ENCODE assay signal across 8 cellular contexts in genomic region chr5:122844916-122845252, GRCh38. TPM values are rescaled to one million over a fixed set of nuclear protein-coding genes. Genes with fewer than 3 reads are reported as not detected.
DNase-seq lines count a peak whose midpoint lies in the region; ATAC-seq, FAIRE-seq and TF ChIP-seq lines count a peak whose summit lies in the region.

No MANE protein-coding gene starts in this region.

- peak overlapping the region; percentile 72 for H3K4me3 ChIP-seq in CD8-positive, alpha-beta memory T cell (ENCODE audit: low read length)
- H3K4me3 ChIP-seq in body of pancreas (peak overlapping the region; percentile 22 to 51), right lobe of liver (peak overlapping the region; percentile 90 to 95 (median 95)), upper lobe of right lung (peak overlapping the region; percentile 83)

- peak overlapping the region; percentile 82 to 95 (median 93) for H3K4me3 Mint-ChIP-seq in CD8-positive, alpha-beta memory T cell

- no peak for FAIRE-seq in urothelium cell line (lab: Jason Lieb, UNC)

- intact Hi-C loops in body of pancreas (cut with DNase I) (no loop called here), right lobe of liver (cut with DNase I) (loop anchor here in 1 of 2 donors (10.0 kb wide), 1 partner anchor 70 kb away; the partner anchor contains the start of gene SNX2), upper lobe of right lung (cut with DNase I) (no loop called here)

- TF ChIP-seq POLR2A in body of pancreas (IDR thresholded peaks at IDR 0.05), result no peak
- no peak for TF ChIP-seq POLR2A in right lobe of liver (IDR thresholded peaks at IDR 0.05)

- POLR2A ChIA-PET in CD8-positive, alpha-beta memory T cell (lab: Charles Lee), result interaction anchor here (0.7 to 1.0 kb wide), 2 partner anchors 70 to 579 kb away, joined by 4 to 9 read pairs; partner anchors contain the start of gene SNX2

- H3K36me3 ChIP-seq in CD8-positive, alpha-beta memory T cell (ENCODE audit: insufficient read depth, low read length), result no peaks in the 10 kb centered on the region
- H3K36me3 ChIP-seq in body of pancreas (replicated peaks in 1 of 2; ENCODE audit: insufficient read depth in 1 of 2, low read depth in 2 of 2) (no peaks in the 10 kb centered on the region), right lobe of liver (no peaks in the 10 kb centered on the region), upper lobe of right lung (no peaks in the 10 kb centered on the region)

- H3K9me3 Mint-ChIP-seq in CD8-positive, alpha-beta memory T cell, result peaks cover 0 to 3% (median 0%) of the 10 kb centered on the region in 5 donors

- H3K27ac Mint-ChIP-seq in CD8-positive, alpha-beta memory T cell, result peak overlapping the region; percentile 75 to 93 (median 89)

- peaks cover 26 to 34% (median 34%) of the 10 kb centered on the region in 3 donors for H3K4me1 Mint-ChIP-seq in CD8-positive, alpha-beta memory T cell

- WGBS in body of pancreas, 2 donors, result 0 to 1% methylated on average over 16 to 17 of the region's 17 CpGs
- WGBS in right lobe of liver (ENCODE audit: insufficient coverage, low coverage, low lambda C conversion rate, missing lambda C conversion rate), result 1% methylated on average over 17 of the region's 17 CpGs

- H3K27me3 Mint-ChIP-seq in CD8-positive, alpha-beta memory T cell, result peaks cover 5 to 6% of the 10 kb centered on the region in 2 donors

- H3K9me3 ChIP-seq in CD8-positive, alpha-beta memory T cell (ENCODE audit: low read length), result no peaks in the 10 kb centered on the region
- no peaks in the 10 kb centered on the region for H3K9me3 ChIP-seq in body of pancreas
- no peaks in the 10 kb centered on the region for H3K9me3 ChIP-seq in right lobe of liver
- no peaks in the 10 kb centered on the region for H3K9me3 ChIP-seq in upper lobe of right lung

- DNase-seq in CD8-positive, alpha-beta memory T cell, result no peak
- DNase-seq in body of pancreas (peak in 2 of 4 donors; percentile 13), right lobe of liver (no peak), upper lobe of right lung (no peak), urothelium cell line (ENCODE audit: low spot score) (no peak), NCI-H82 (lab: John Stamatoyannopoulos, UW) (no peak)

- ATAC-seq in GM19438 (IDR thresholded peaks at IDR 0.05; ENCODE audit: low read depth, unreplicated experiment) (peak; percentile 55), HG03439 (IDR thresholded peaks at IDR 0.05; ENCODE audit: unreplicated experiment) (peak; percentile 41), body of pancreas (peak; percentile 10), right lobe of liver (peak; percentile 5 to 20 (median 8)), upper lobe of right lung (peak; percentile 0)

- peaks cover 14% of the 10 kb centered on the region for H3K4me1 ChIP-seq in CD8-positive, alpha-beta memory T cell (ENCODE audit: insufficient read depth, low read length)
- H3K4me1 ChIP-seq in body of pancreas (peaks cover 11% of the 10 kb centered on the region), right lobe of liver (peaks cover 0 to 11% (median 3%) of the 10 kb centered on the region in 4 donors), upper lobe of right lung (peaks cover 41% of the 10 kb centered on the region)

- no peak for TF ChIP-seq CTCF in body of pancreas (IDR thresholded peaks at IDR 0.05)
- no peak for TF ChIP-seq CTCF in right lobe of liver (IDR thresholded peaks at IDR 0.05)
- no peak for TF ChIP-seq CTCF in upper lobe of right lung (IDR thresholded peaks at IDR 0.05)

- no peaks in the 10 kb centered on the region for H3K27me3 ChIP-seq in CD8-positive, alpha-beta memory T cell (ENCODE audit: insufficient read depth, low read length, poor library complexity, severe bottlenecking)
- no peaks in the 10 kb centered on the region for H3K27me3 ChIP-seq in body of pancreas
- no peaks in the 10 kb centered on the region for H3K27me3 ChIP-seq in right lobe of liver
- H3K27me3 ChIP-seq in upper lobe of right lung, result no peaks in the 10 kb centered on the region

- CTCF ChIA-PET in CD8-positive, alpha-beta memory T cell (lab: Charles Lee), result interaction anchor here (1.5 to 2.3 kb wide), 2 partner anchors 70 to 579 kb away, joined by 9 read pairs; partner anchors contain the start of genes CEP120 and SNX2

- peaks cover 0 to 4% (median 3%) of the 10 kb centered on the region in 3 donors for H3K36me3 Mint-ChIP-seq in CD8-positive, alpha-beta memory T cell

- peak overlapping the region; percentile 76 for H3K27ac ChIP-seq in CD8-positive, alpha-beta memory T cell (ENCODE audit: low read depth, low read length)
- H3K27ac ChIP-seq in body of pancreas, result peak overlapping the region; percentile 46 to 92 (median 86)
- peak overlapping the region; percentile 58 to 75 (median 63) for H3K27ac ChIP-seq in right lobe of liver
- peak overlapping the region; percentile 88 for H3K27ac ChIP-seq in upper lobe of right lung

RNA-seq across cellular contexts. Expression of gene SNX24, which starts 0.5 kb away (rescaled TPM):
- total RNA-seq in CD8-positive, alpha-beta memory T cell, result 1 to 10 TPM; 4.0 to 4.4 TPM
- polyA plus RNA-seq in CD8-positive, alpha-beta memory T cell, result 5.1 TPM
- total RNA-seq in body of pancreas (10 to 100 TPM in 1 of 2 donors, 1 to 10 TPM in 1; 6.7 to 19.1 TPM), right lobe of liver (10 to 100 TPM in 4 of 6 experiments, 1 to 10 TPM in 2; 6.2 to 23.7 (median 12.5) TPM), upper lobe of right lung (30.2 TPM)

Comparison
In these comparisons a context has a peak if more than half of its experiments do, and no peak if none do; other contexts are left out.
1. H3K4me3 ChIP-seq: peak in every context shown above with its lines; median percentile 95 in right lobe of liver; 83 in upper lobe of right lung; 72 in CD8-positive, alpha-beta memory T cell; 36 in body of pancreas.
2. ATAC-seq: peak in every context shown above with its lines; median percentile 55 in GM19438; 41 in HG03439; 10 in body of pancreas; 8 in right lobe of liver; 0 in upper lobe of right lung.